25 cellular contexts compared by ENCODE assay signal in the genomic region with DNA sequence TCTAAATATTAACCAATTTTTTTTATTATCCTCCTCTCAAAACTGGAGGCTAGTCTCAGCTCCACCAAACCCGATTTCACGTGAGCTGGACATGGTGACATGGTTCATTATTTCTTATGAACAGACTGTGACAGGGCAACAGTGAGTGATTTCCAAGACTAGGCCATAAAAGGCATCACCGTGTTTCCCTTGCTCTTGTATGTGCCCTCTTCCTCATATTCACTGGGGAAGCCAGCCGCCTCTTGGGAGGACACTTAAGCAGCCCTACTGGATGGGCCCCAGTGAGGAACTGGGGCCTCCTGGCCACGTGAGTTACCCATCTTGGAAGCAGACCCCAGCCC.
DNase-seq lines count a peak whose midpoint lies in the region; ATAC-seq and TF ChIP-seq lines count a peak whose summit lies in the region.
"Had no signal": no experiment of that assay in that cellular context is flagged by ENCODE, and none has a peak within 500 bp of the region (broad histone marks: within the 10 kb centered on the region; RNA-seq: fewer than 3 reads in every experiment).

No MANE protein-coding gene starts in this region.

- TF ChIP-seq CTCF in IMR-90 (conservative IDR thresholded peaks at IDR 0.05; ENCODE audit: low read depth, low read length) (no peak), coronary artery (IDR thresholded peaks at IDR 0.05) (no peak), sigmoid colon (IDR thresholded peaks at IDR 0.05) (no peak)

- peaks cover 0 to 10% of the 10 kb centered on the region in 2 donors for H3K36me3 Mint-ChIP-seq in CD4-positive, alpha-beta memory T cell
- H3K36me3 Mint-ChIP-seq: CD8-positive, alpha-beta T cell; naive B cell had no signal

- DNase-seq in IMR-90, result no peak
- no peak for DNase-seq in coronary artery (ENCODE audit: low spot score)
- DNase-seq in sigmoid colon, result peak; percentile 37
- no peak for DNase-seq in aorta
- no peak for DNase-seq in NCI-H2081 (lab: John Stamatoyannopoulos, UW)
- no peak for DNase-seq in effector memory CD4-positive, alpha-beta T cell
- no peak for DNase-seq in CD4-positive, alpha-beta memory T cell
- DNase-seq: activated B cell treated with CpG ODN at 0.5 μM for 24 hours; activated CD8-positive, alpha-beta memory T cell treated with anti-CD3 and anti-CD28 coated beads, Interleukin-2, amount 50 U/mL, for 48 hours; central memory CD4-positive, alpha-beta T cell; dermis blood vessel endothelial cell; H7; left ventricle myocardium superior; naive B cell; NCI-H1417 treated with DMSO at 0.1 percent for 48 hours; NCI-H2081 treated with DMSO at 0.1 percent for 48 hours; NCI-H226; nucleus accumbens; spleen; T-cell; upper lobe of left lung had no signal

- peak overlapping the region; percentile 36; the same call in 1 of the 2 replicates for H3K4me2 ChIP-seq in IMR-90 (ENCODE audit: low read depth, low read length)
- H3K4me2 ChIP-seq: KMS-11 had no signal

- H3K4me1 ChIP-seq in IMR-90 (ENCODE audit: control insufficient read depth, insufficient read depth, low read length), result peaks cover 20% of the 10 kb centered on the region
- H3K4me1 ChIP-seq in sigmoid colon, result peaks cover 0 to 19% (median 15%) of the 10 kb centered on the region in 4 donors
- H3K4me1 ChIP-seq in aorta (ENCODE audit: control insufficient read depth in 1 of 2, insufficient read depth in 2 of 2, low read length in 2 of 2), result peaks cover 2 to 11% of the 10 kb centered on the region in 2 donors
- no peaks in the 10 kb centered on the region for H3K4me1 ChIP-seq in effector memory CD4-positive, alpha-beta T cell (ENCODE audit: control insufficient read depth, insufficient read depth, low read length, poor library complexity, severe bottlenecking)
- H3K4me1 ChIP-seq in CD4-positive, alpha-beta memory T cell (ENCODE audit: insufficient read depth, low read length), result peaks cover 14% of the 10 kb centered on the region

- H2BK120ac ChIP-seq in IMR-90 (ENCODE audit: low read depth, low read length), result peak overlapping the region; percentile 33

- peaks cover 23 to 30% (median 26%) of the 10 kb centered on the region in 4 donors for H3K4me1 Mint-ChIP-seq in CD4-positive, alpha-beta memory T cell

- intact Hi-C loops in IMR-90 (cut with micrococcal nuclease) (no loop called here), sigmoid colon (cut with DNase I) (no loop called here), aorta (cut with DNase I) (no loop called here)
- intact Hi-C loops in CD4-positive, alpha-beta memory T cell (cut with micrococcal nuclease), result no loop called here

- 0 out of 2 replicates have a peak overlapping the region, but pooled peaks have one; percentile 44 for H4K91ac ChIP-seq in IMR-90 (ENCODE audit: insufficient read depth, low read depth, low read length)

- WGBS in IMR-90 (ENCODE audit: extremely low coverage in 2 of 2, insufficient read length in 1 of 2), 2 experiments, result no CpG with 5 or more reads among the region's 5 CpGs
- WGBS in sigmoid colon, 2 donors, result 91% methylated on average over 5 of the region's 5 CpGs
- 10 to 14% methylated on average over 5 of the region's 5 CpGs for WGBS in aorta, 2 donors

- TF ChIP-seq POLR2A in IMR-90 (IDR thresholded peaks at IDR 0.05; ENCODE audit: low read depth, low read length) (no peak), sigmoid colon (IDR thresholded peaks at IDR 0.05) (no peak)

- H3K27me3 ChIP-seq in IMR-90 (ENCODE audit: control insufficient read depth, insufficient read depth, low read length) (no peaks in the 10 kb centered on the region), sigmoid colon (no peaks in the 10 kb centered on the region), aorta (ENCODE audit: control insufficient read depth in 1 of 2, insufficient read depth in 2 of 2, low read length in 1 of 2) (no peaks in the 10 kb centered on the region)
- no peaks in the 10 kb centered on the region for H3K27me3 ChIP-seq in effector memory CD4-positive, alpha-beta T cell (replicated peaks; ENCODE audit: control insufficient read depth, insufficient read depth, low read length, poor library complexity, severe bottlenecking)
- H3K27me3 ChIP-seq in CD4-positive, alpha-beta memory T cell (ENCODE audit: insufficient read depth, low read length), result no peaks in the 10 kb centered on the region
- H3K27me3 ChIP-seq: spleen, upper lobe of left lung had no signal

- H3K9me1 ChIP-seq in IMR-90 (ENCODE audit: insufficient read depth, low read length), result peaks cover 22% of the 10 kb centered on the region

- no peak for TF ChIP-seq RAD21 in IMR-90 (IDR thresholded peaks at IDR 0.05; ENCODE audit: low read length)

- no peak for TF ChIP-seq EP300 in sigmoid colon (IDR thresholded peaks at IDR 0.05)

- H3K79me1 ChIP-seq in IMR-90 (ENCODE audit: low read depth in 1 of 2, low read length in 2 of 2), result peaks cover 56 to 76% of the 10 kb centered on the region in 2 experiments

- H3K18ac ChIP-seq in IMR-90 (ENCODE audit: low read depth, low read length), result peak overlapping the region; percentile 86

- H3K4me3 ChIP-seq in IMR-90 (ENCODE audit: insufficient read depth, low read depth, low read length), result no peak overlapping the region
- H3K4me3 ChIP-seq in coronary artery, result no peak overlapping the region
- no peak overlapping the region for H3K4me3 ChIP-seq in sigmoid colon
- no peak overlapping the region for H3K4me3 ChIP-seq in aorta (ENCODE audit: low read length in 2 of 2)
- H3K4me3 ChIP-seq in effector memory CD4-positive, alpha-beta T cell (ENCODE audit: insufficient read depth, low read depth, low read length, poor library complexity, severe bottlenecking), result no peak overlapping the region
- H3K4me3 ChIP-seq in CD4-positive, alpha-beta memory T cell (ENCODE audit: low read length in 2 of 2), result no peak overlapping the region
- H3K4me3 ChIP-seq: spleen, upper lobe of left lung had no signal

- no peak overlapping the region for H3K56ac ChIP-seq in IMR-90 (ENCODE audit: extremely low read depth, insufficient read depth, low read length)

- no peaks in the 10 kb centered on the region for H3K27me3 Mint-ChIP-seq in CD4-positive, alpha-beta memory T cell
- H3K27me3 Mint-ChIP-seq: activated B cell treated with CpG ODN at 0.5 μM for 24 hours, naive B cell, T-cell had no signal

- no peak overlapping the region for H2AK9ac ChIP-seq in IMR-90 (replicated peaks; ENCODE audit: low read depth, low read length, poor library complexity)

- no peaks in the 10 kb centered on the region for H3K9me3 ChIP-seq in IMR-90 (ENCODE audit: control insufficient read depth, insufficient read depth, low read length)
- no peaks in the 10 kb centered on the region for H3K9me3 ChIP-seq in sigmoid colon
- no peaks in the 10 kb centered on the region for H3K9me3 ChIP-seq in aorta (ENCODE audit: control insufficient read depth, low read length)
- H3K9me3 ChIP-seq in effector memory CD4-positive, alpha-beta T cell (ENCODE audit: control insufficient read depth, low read length), result no peaks in the 10 kb centered on the region
- no peaks in the 10 kb centered on the region for H3K9me3 ChIP-seq in CD4-positive, alpha-beta memory T cell (ENCODE audit: control insufficient read depth in 1 of 2, low read length in 2 of 2)
- H3K9me3 ChIP-seq: spleen, upper lobe of left lung had no signal

- H3K27ac ChIP-seq in IMR-90 (ENCODE audit: insufficient read depth, low read length) (peak overlapping the region; percentile 36), coronary artery (peak overlapping the region; percentile 40 to 63), sigmoid colon (no peak overlapping the region), aorta (ENCODE audit: low read depth in 1 of 2, low read length in 2 of 2) (peak overlapping the region; percentile 65 to 68)
- no peak overlapping the region for H3K27ac ChIP-seq in effector memory CD4-positive, alpha-beta T cell (ENCODE audit: insufficient read depth, low read length, poor library complexity, severe bottlenecking)
- H3K27ac ChIP-seq in CD4-positive, alpha-beta memory T cell (ENCODE audit: low read depth, low read length), result no peak overlapping the region
- H3K27ac ChIP-seq: KMS-11, spleen, upper lobe of left lung had no signal

- dilution Hi-C loops in IMR-90 (cut with HindIII; ENCODE audit: low sequenced_read_pairs, unreplicated experiment), result no loop called here

- H3K27ac Mint-ChIP-seq in CD4-positive, alpha-beta memory T cell, result no peak overlapping the region
- H3K27ac Mint-ChIP-seq: activated B cell treated with CpG ODN at 0.5 μM for 24 hours; activated T-helper 2 cell treated with anti-CD3 and anti-CD28 coated beads, Interferon-gamma antibody, Interleukin-2, Interleukin-4, amounts not matched to agents 10 μg/mL and 5 μg/mL and 100 μg/mL, durations not matched to agents 14 hours and 24 hours and 36 hours; CD8-positive, alpha-beta T cell; T-cell had no signal

- in situ Hi-C loops in IMR-90 (cut with MboI; ENCODE audit: low sequenced_read_pairs), result no loop called here

- H3K36me3 ChIP-seq in IMR-90 (ENCODE audit: control insufficient read depth, insufficient read depth, low read length), result no peaks in the 10 kb centered on the region
- no peaks in the 10 kb centered on the region for H3K36me3 ChIP-seq in sigmoid colon
- H3K36me3 ChIP-seq in aorta (ENCODE audit: control insufficient read depth in 1 of 2, insufficient read depth in 2 of 2, low read length in 1 of 2), result no peaks in the 10 kb centered on the region
- H3K36me3 ChIP-seq in effector memory CD4-positive, alpha-beta T cell (ENCODE audit: control insufficient read depth, insufficient read depth, low read length), result no peaks in the 10 kb centered on the region
- no peaks in the 10 kb centered on the region for H3K36me3 ChIP-seq in CD4-positive, alpha-beta memory T cell (ENCODE audit: insufficient read depth, low read length)
- H3K36me3 ChIP-seq: spleen, upper lobe of left lung had no signal

- H4K8ac ChIP-seq in IMR-90 (ENCODE audit: low read depth in 2 of 2, low read length in 2 of 2), result peak overlapping the region in 1 of 2 experiments; percentile 79; a peak in 3 of 4 replicates

- no TSS peak for BruUV-seq in IMR-90 (replicated peaks; lab: Mats Ljungman, UMichigan)

- peak overlapping the region; percentile 86 for H3K23ac ChIP-seq in IMR-90 (ENCODE audit: low read depth, low read length)

- H4K20me1 ChIP-seq in IMR-90 (ENCODE audit: insufficient read depth, low read length), result peaks cover 62% of the 10 kb centered on the region

- no peak overlapping the region for H2BK15ac ChIP-seq in IMR-90 (ENCODE audit: low read depth, low read length)

- H2BK5ac ChIP-seq in IMR-90 (ENCODE audit: low read depth, low read length, poor library complexity, severe bottlenecking), result peak overlapping the region; percentile 30

- H2AFZ ChIP-seq in IMR-90 (replicated peaks; ENCODE audit: low read length, poor library complexity), result no peak overlapping the region

- H2BK20ac ChIP-seq in IMR-90 (ENCODE audit: low read depth, low read length), result peak overlapping the region; percentile 53; the same call in 1 of the 2 replicates

- no peak overlapping the region for H4K5ac ChIP-seq in IMR-90 (ENCODE audit: low read depth, low read length)

- ATAC-seq in IMR-90 (ENCODE audit: low read depth) (no peak), aorta (ENCODE audit: low FRiP score) (no peak)
- ATAC-seq: activated naive CD4-positive, alpha-beta T cell treated with anti-CD3 and anti-CD28 coated beads, Interleukin-2, amount 50 U/mL, for 72 hours; CD8-positive, alpha-beta T cell; left ventricle myocardium superior; T-cell had no signal

- POLR2A ChIA-PET in IMR-90 (lab: Charles Lee; ENCODE audit: unreplicated experiment), result no interaction called here
- POLR2A ChIA-PET in CD4-positive, alpha-beta memory T cell (lab: Charles Lee; ENCODE audit: partially characterized antibody), result no interaction called here

- H3K9me3 Mint-ChIP-seq in CD4-positive, alpha-beta memory T cell, result no peaks in the 10 kb centered on the region
- H3K9me3 Mint-ChIP-seq: activated B cell treated with CpG ODN at 0.5 μM for 24 hours; activated naive CD4-positive, alpha-beta T cell treated with anti-CD3 and anti-CD28 coated beads, Interleukin-2, amount 50 U/mL, for 72 hours; activated T-helper 2 cell treated with anti-CD3 and anti-CD28 coated beads, Interferon-gamma antibody, Interleukin-2, Interleukin-4, amounts not matched to agents 10 μg/mL and 5 μg/mL and 100 μg/mL, durations not matched to agents 14 hours and 24 hours and 36 hours; CD8-positive, alpha-beta T cell; naive B cell; T-cell had no signal

- H3K4ac ChIP-seq in IMR-90 (ENCODE audit: low read depth, low read length), result peak overlapping the region; percentile 25

- peak overlapping the region; percentile 55 for H3K14ac ChIP-seq in IMR-90 (replicated peaks; ENCODE audit: low read depth, low read length)

- H3K4me3 Mint-ChIP-seq in CD4-positive, alpha-beta memory T cell, result no peak overlapping the region
- H3K4me3 Mint-ChIP-seq: activated B cell treated with CpG ODN at 0.5 μM for 24 hours; CD8-positive, alpha-beta T cell; naive B cell; T-cell had no signal

- CTCF ChIA-PET in IMR-90 (lab: Yijun Ruan, JAX), result interaction anchor here (1.3 kb wide), 1 partner anchor 14 kb away, joined by 4 read pairs; no protein-coding TSS in a partner anchor
- CTCF ChIA-PET in CD4-positive, alpha-beta memory T cell (lab: Charles Lee; ENCODE audit: partially characterized antibody), result interaction anchor here (1.3 kb wide), 1 partner anchor 511 kb away, joined by 3 read pairs; no protein-coding TSS in a partner anchor

- H3K9ac ChIP-seq in IMR-90 (ENCODE audit: low read depth, low read length), result no peak overlapping the region
- H3K9ac ChIP-seq: KMS-11 had no signal

- H2AK5ac ChIP-seq in IMR-90 (ENCODE audit: low read depth, low read length), result peak overlapping the region; percentile 73

Comparison
In these comparisons a context has a peak if more than half of its experiments do, and no peak if none do; other contexts are left out.
1. H3K27ac ChIP-seq: peak in IMR-90 (single experiment), coronary artery (2 of 2) and aorta (2 of 2); none in sigmoid colon (0 of 4), effector memory CD4-positive, alpha-beta T cell (single experiment) and CD4-positive, alpha-beta memory T cell (single experiment).